Comparison of ENCODE assay signal across 2 cellular contexts in the genomic region with DNA sequence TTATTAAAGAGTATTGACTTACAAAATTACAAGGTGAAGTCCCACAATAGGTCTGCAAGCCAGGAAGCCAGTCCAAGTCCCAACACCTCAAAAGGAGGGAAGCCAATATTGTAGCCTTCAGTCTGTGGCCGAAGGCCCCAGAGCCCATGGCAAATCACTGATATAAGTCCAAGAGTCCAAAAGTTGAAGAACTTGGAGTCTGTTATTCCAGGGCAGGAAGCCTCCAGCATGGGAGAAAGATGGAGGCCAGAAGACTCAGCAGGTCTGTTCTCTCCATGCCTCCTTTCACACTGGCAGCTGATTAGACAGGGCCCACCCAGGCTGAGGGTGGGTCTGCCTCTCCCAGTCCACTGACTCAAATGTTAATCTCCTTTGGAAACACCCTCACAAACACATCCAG.
TF ChIP-seq lines count a peak whose summit lies in the region.

No MANE protein-coding gene starts in this region.

TF ChIP-seq in liver, 16 proteins besides CTCF, POLR2A, EP300 and RAD21:
- TF ChIP-seq TAF1 (conservative IDR thresholded peaks at IDR 0.05): no peak
- TF ChIP-seq, protein P1, sequence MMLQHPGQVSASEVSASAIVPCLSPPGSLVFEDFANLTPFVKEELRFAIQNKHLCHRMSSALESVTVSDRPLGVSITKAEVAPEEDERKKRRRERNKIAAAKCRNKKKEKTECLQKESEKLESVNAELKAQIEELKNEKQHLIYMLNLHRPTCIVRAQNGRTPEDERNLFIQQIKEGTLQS (IDR thresholded peaks at IDR 0.05): no peak
- TF ChIP-seq HNF4A (conservative IDR thresholded peaks at IDR 0.05): peak; percentile 37 to 72
- TF ChIP-seq, protein P2, sequence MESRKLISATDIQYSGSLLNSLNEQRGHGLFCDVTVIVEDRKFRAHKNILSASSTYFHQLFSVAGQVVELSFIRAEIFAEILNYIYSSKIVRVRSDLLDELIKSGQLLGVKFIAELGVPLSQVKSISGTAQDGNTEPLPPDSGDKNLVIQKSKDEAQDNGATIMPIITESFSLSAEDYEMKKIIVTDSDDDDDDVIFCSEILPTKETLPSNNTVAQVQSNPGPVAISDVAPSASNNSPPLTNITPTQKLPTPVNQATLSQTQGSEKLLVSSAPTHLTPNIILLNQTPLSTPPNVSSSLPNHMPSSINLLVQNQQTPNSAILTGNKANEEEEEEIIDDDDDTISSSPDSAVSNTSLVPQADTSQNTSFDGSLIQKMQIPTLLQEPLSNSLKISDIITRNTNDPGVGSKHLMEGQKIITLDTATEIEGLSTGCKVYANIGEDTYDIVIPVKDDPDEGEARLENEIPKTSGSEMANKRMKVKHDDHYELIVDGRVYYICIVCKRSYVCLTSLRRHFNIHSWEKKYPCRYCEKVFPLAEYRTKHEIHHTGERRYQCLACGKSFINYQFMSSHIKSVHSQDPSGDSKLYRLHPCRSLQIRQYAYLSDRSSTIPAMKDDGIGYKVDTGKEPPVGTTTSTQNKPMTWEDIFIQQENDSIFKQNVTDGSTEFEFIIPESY (IDR thresholded peaks at IDR 0.05): no peak
- TF ChIP-seq, protein P3, sequence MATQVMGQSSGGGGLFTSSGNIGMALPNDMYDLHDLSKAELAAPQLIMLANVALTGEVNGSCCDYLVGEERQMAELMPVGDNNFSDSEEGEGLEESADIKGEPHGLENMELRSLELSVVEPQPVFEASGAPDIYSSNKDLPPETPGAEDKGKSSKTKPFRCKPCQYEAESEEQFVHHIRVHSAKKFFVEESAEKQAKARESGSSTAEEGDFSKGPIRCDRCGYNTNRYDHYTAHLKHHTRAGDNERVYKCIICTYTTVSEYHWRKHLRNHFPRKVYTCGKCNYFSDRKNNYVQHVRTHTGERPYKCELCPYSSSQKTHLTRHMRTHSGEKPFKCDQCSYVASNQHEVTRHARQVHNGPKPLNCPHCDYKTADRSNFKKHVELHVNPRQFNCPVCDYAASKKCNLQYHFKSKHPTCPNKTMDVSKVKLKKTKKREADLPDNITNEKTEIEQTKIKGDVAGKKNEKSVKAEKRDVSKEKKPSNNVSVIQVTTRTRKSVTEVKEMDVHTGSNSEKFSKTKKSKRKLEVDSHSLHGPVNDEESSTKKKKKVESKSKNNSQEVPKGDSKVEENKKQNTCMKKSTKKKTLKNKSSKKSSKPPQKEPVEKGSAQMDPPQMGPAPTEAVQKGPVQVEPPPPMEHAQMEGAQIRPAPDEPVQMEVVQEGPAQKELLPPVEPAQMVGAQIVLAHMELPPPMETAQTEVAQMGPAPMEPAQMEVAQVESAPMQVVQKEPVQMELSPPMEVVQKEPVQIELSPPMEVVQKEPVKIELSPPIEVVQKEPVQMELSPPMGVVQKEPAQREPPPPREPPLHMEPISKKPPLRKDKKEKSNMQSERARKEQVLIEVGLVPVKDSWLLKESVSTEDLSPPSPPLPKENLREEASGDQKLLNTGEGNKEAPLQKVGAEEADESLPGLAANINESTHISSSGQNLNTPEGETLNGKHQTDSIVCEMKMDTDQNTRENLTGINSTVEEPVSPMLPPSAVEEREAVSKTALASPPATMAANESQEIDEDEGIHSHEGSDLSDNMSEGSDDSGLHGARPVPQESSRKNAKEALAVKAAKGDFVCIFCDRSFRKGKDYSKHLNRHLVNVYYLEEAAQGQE (IDR thresholded peaks at IDR 0.05): no peak
- peak in 1 of 2 donors; percentile 25 for TF ChIP-seq RXRA (IDR thresholded peaks at IDR 0.05)
- no peak for TF ChIP-seq NR2F2 (IDR thresholded peaks at IDR 0.05)
- TF ChIP-seq SP1 (IDR thresholded peaks at IDR 0.05): no peak
- TF ChIP-seq EGR1 (IDR thresholded peaks at IDR 0.05; ENCODE audit: low read depth in 2 of 2): no peak

TF ChIP-seq in HepG2, 621 proteins besides CTCF, POLR2A, EP300 and RAD21:
- TF ChIP-seq ZSCAN21 (CRISPR knock-in tag; IDR thresholded peaks at IDR 0.05; ENCODE audit: borderline replicate concordance) (no peak), HDAC1 (CRISPR knock-in tag; IDR thresholded peaks at IDR 0.05) (no peak)
- TF ChIP-seq, protein P4, sequence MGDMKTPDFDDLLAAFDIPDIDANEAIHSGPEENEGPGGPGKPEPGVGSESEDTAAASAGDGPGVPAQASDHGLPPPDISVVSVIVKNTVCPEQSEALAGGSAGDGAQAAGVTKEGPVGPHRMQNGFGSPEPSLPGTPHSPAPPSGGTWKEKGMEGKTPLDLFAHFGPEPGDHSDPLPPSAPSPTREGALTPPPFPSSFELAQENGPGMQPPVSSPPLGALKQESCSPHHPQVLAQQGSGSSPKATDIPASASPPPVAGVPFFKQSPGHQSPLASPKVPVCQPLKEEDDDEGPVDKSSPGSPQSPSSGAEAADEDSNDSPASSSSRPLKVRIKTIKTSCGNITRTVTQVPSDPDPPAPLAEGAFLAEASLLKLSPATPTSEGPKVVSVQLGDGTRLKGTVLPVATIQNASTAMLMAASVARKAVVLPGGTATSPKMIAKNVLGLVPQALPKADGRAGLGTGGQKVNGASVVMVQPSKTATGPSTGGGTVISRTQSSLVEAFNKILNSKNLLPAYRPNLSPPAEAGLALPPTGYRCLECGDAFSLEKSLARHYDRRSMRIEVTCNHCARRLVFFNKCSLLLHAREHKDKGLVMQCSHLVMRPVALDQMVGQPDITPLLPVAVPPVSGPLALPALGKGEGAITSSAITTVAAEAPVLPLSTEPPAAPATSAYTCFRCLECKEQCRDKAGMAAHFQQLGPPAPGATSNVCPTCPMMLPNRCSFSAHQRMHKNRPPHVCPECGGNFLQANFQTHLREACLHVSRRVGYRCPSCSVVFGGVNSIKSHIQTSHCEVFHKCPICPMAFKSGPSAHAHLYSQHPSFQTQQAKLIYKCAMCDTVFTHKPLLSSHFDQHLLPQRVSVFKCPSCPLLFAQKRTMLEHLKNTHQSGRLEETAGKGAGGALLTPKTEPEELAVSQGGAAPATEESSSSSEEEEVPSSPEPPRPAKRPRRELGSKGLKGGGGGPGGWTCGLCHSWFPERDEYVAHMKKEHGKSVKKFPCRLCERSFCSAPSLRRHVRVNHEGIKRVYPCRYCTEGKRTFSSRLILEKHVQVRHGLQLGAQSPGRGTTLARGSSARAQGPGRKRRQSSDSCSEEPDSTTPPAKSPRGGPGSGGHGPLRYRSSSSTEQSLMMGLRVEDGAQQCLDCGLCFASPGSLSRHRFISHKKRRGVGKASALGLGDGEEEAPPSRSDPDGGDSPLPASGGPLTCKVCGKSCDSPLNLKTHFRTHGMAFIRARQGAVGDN (CRISPR knock-in tag; IDR thresholded peaks at IDR 0.05): no peak
- TF ChIP-seq, protein P5, sequence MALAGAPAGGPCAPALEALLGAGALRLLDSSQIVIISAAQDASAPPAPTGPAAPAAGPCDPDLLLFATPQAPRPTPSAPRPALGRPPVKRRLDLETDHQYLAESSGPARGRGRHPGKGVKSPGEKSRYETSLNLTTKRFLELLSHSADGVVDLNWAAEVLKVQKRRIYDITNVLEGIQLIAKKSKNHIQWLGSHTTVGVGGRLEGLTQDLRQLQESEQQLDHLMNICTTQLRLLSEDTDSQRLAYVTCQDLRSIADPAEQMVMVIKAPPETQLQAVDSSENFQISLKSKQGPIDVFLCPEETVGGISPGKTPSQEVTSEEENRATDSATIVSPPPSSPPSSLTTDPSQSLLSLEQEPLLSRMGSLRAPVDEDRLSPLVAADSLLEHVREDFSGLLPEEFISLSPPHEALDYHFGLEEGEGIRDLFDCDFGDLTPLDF (CRISPR knock-in tag; IDR thresholded peaks at IDR 0.05): no peak
